ENCODE assay signal across 3 cellular contexts in genomic region chr12:75183967-75184366, GRCh38.
TF ChIP-seq lines count a peak whose summit lies in the region.

No MANE protein-coding gene starts in this region.

TF ChIP-seq in A549, 52 proteins besides CTCF, POLR2A, EP300 and RAD21:
- peak; percentile 77 for TF ChIP-seq MAFK (IDR thresholded peaks at IDR 0.05; ENCODE audit: partially characterized antibody)
- TF ChIP-seq, protein P1, sequence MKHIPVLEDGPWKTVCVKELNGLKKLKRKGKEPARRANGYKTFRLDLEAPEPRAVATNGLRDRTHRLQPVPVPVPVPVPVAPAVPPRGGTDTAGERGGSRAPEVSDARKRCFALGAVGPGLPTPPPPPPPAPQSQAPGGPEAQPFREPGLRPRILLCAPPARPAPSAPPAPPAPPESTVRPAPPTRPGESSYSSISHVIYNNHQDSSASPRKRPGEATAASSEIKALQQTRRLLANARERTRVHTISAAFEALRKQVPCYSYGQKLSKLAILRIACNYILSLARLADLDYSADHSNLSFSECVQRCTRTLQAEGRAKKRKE (CRISPR knock-in tag; IDR thresholded peaks at IDR 0.05; ENCODE audit: low read depth): no peak
- TF ChIP-seq RNF2 (IDR thresholded peaks at IDR 0.05; ENCODE audit: borderline replicate concordance, low read depth): no peak
- no peak for TF ChIP-seq ZFP36 (IDR thresholded peaks at IDR 0.05; ENCODE audit: borderline replicate concordance, partially characterized antibody)
- TF ChIP-seq JUN (IDR thresholded peaks at IDR 0.05): no peak
- TF ChIP-seq BCL3 (IDR thresholded peaks at IDR 0.05): no peak
TF ChIP-seq in A549: peak in this region for 1.

TF ChIP-seq in IMR-90, 13 proteins besides CTCF, POLR2A, EP300 and RAD21:
- TF ChIP-seq, protein P2, sequence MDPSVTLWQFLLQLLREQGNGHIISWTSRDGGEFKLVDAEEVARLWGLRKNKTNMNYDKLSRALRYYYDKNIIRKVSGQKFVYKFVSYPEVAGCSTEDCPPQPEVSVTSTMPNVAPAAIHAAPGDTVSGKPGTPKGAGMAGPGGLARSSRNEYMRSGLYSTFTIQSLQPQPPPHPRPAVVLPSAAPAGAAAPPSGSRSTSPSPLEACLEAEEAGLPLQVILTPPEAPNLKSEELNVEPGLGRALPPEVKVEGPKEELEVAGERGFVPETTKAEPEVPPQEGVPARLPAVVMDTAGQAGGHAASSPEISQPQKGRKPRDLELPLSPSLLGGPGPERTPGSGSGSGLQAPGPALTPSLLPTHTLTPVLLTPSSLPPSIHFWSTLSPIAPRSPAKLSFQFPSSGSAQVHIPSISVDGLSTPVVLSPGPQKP (IDR thresholded peaks at IDR 0.05; ENCODE audit: borderline replicate concordance, low read depth, low read length): no peak
- TF ChIP-seq RFX5 (IDR thresholded peaks at IDR 0.05; ENCODE audit: low read depth, low read length): no peak
- no peak for TF ChIP-seq MXI1 (IDR thresholded peaks at IDR 0.05; ENCODE audit: borderline replicate concordance, low read depth, low read length)
- no peak for TF ChIP-seq CEBPB (IDR thresholded peaks at IDR 0.05; ENCODE audit: low read depth, low read length)
- no peak for TF ChIP-seq SMC3 (IDR thresholded peaks at IDR 0.05; ENCODE audit: low read depth, low read length)
- TF ChIP-seq MAFK (IDR thresholded peaks at IDR 0.05; ENCODE audit: low read depth, low read length): peak; percentile 82

TF ChIP-seq in H1, 55 proteins besides CTCF, POLR2A, EP300 and RAD21:
- TF ChIP-seq NANOG (IDR thresholded peaks at IDR 0.05; ENCODE audit: insufficient read depth, low read depth, low read length, poor library complexity, severe bottlenecking) (no peak), SIRT6 (IDR thresholded peaks at IDR 0.05; ENCODE audit: low read length) (no peak), SP1 (IDR thresholded peaks at IDR 0.05; ENCODE audit: low read depth, low read length) (no peak), SIN3A (conservative IDR thresholded peaks at IDR 0.05 in 1 of 2, IDR thresholded peaks at IDR 0.05 in 1 of 2; ENCODE audit: low read depth in 1 of 2, low read length in 2 of 2) (no peak), CTBP2 (IDR thresholded peaks at IDR 0.05; ENCODE audit: borderline replicate concordance, insufficient read depth, insufficient read length, low read length) (no peak), GABPA (IDR thresholded peaks at IDR 0.05; ENCODE audit: borderline replicate concordance, insufficient read depth, low read length) (no peak), GTF2F1 (IDR thresholded peaks at IDR 0.05; ENCODE audit: borderline replicate concordance, low read depth, low read length) (no peak), SP4 (IDR thresholded peaks at IDR 0.05; ENCODE audit: low read length) (no peak), MAFK (IDR thresholded peaks at IDR 0.05; ENCODE audit: low read depth, low read length) (no peak), RBBP5 (IDR thresholded peaks at IDR 0.05; ENCODE audit: borderline replicate concordance, low read depth, low read length) (no peak), TAF1 (IDR thresholded peaks at IDR 0.05; ENCODE audit: low read depth, low read length) (no peak), BACH1 (IDR thresholded peaks at IDR 0.05; ENCODE audit: low read length) (no peak), JUN (IDR thresholded peaks at IDR 0.05; ENCODE audit: low read depth, low read length) (no peak)
